2 cellular contexts compared by ENCODE assay signal in the genomic region with DNA sequence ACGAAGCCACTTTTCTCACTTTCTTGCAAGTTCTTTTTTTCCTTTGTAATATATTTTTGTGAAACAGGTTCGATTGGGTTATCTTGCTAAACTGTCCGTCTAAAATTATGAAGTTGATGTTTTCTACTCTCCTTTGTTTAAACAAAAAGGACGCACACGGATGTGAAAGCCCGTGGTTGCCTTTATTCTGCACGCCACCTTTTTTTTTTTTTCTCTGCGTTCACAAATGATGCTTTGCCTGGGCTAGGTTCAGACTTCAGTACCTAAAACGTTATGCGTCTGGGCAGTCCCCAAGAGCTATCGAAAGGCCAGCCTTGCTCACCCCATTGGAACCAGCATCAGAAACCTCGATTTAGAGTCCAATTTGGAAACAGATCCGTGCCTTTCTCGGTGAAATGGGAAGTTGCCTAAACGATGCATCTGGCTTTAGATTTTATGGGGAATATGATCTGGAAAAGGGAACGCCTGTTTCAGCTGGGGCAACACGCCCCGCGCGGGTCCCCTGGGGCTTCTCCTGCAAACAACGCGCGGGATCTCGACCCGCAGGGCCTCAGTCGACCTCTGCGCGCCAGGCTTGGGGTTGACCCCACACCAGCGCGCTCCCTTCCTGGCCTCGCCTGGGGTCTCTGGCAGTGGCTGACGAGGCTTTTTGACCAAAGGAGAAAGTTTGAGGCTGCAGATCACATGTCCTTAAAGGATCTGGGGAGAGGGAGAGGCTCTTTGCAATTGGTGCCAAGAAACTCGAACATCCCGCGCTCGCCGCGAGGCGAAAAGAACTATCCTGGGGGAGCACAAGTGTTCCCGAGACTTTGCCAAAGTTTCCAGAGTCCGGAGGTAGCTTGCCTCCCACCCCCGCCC.
TF ChIP-seq lines count a peak whose summit lies in the region.

No MANE protein-coding gene starts in this region.

TF ChIP-seq in GM12878, 131 proteins besides CTCF, POLR2A, EP300 and RAD21 (continued from another document):
- TF ChIP-seq, protein P1, sequence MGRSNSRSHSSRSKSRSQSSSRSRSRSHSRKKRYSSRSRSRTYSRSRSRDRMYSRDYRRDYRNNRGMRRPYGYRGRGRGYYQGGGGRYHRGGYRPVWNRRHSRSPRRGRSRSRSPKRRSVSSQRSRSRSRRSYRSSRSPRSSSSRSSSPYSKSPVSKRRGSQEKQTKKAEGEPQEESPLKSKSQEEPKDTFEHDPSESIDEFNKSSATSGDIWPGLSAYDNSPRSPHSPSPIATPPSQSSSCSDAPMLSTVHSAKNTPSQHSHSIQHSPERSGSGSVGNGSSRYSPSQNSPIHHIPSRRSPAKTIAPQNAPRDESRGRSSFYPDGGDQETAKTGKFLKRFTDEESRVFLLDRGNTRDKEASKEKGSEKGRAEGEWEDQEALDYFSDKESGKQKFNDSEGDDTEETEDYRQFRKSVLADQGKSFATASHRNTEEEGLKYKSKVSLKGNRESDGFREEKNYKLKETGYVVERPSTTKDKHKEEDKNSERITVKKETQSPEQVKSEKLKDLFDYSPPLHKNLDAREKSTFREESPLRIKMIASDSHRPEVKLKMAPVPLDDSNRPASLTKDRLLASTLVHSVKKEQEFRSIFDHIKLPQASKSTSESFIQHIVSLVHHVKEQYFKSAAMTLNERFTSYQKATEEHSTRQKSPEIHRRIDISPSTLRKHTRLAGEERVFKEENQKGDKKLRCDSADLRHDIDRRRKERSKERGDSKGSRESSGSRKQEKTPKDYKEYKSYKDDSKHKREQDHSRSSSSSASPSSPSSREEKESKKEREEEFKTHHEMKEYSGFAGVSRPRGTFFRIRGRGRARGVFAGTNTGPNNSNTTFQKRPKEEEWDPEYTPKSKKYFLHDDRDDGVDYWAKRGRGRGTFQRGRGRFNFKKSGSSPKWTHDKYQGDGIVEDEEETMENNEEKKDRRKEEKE (IDR thresholded peaks at IDR 0.05): no peak
- TF ChIP-seq MEF2A (IDR thresholded peaks at IDR 0.05; ENCODE audit: insufficient read depth, low read depth, low read length): 0 out of 2 replicates have a peak, but pooled peaks have one; percentile 28
- TF ChIP-seq WRNIP1 (IDR thresholded peaks at IDR 0.05; ENCODE audit: borderline replicate concordance, low read depth, low read length): no peak
- TF ChIP-seq, protein P2, sequence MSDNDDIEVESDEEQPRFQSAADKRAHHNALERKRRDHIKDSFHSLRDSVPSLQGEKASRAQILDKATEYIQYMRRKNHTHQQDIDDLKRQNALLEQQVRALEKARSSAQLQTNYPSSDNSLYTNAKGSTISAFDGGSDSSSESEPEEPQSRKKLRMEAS (IDR thresholded peaks at IDR 0.05; ENCODE audit: low read depth, low read length): no peak
- 0 out of 2 replicates have a peak, but pooled peaks have one; percentile 31 for TF ChIP-seq BCL11A (IDR thresholded peaks at IDR 0.05; ENCODE audit: low read depth, low read length)
- TF ChIP-seq NR2F1 (conservative IDR thresholded peaks at IDR 0.05): no peak
- TF ChIP-seq HDAC6 (IDR thresholded peaks at IDR 0.05; ENCODE audit: unreplicated experiment): peak; percentile 44
- peak; percentile 90 for TF ChIP-seq ZNF384 (IDR thresholded peaks at IDR 0.05; ENCODE audit: borderline replicate concordance, low read depth, low read length)
- peak in 1 of 2 experiments; percentile 65; a peak in 1 of 4 replicates for TF ChIP-seq BHLHE40 (IDR thresholded peaks at IDR 0.05; ENCODE audit: borderline replicate concordance in 1 of 2, low read depth in 2 of 2, low read length in 1 of 2)
- peak; percentile 76; the same call in 1 of the 2 replicates for TF ChIP-seq NFIC (IDR thresholded peaks at IDR 0.05; ENCODE audit: low read depth, low read length)
- TF ChIP-seq ATF2 (IDR thresholded peaks at IDR 0.05; ENCODE audit: low read length): peak; percentile 42; the same call in 1 of the 2 replicates
- TF ChIP-seq MTA3 (IDR thresholded peaks at IDR 0.05; ENCODE audit: borderline replicate concordance, low read length): 0 out of 2 replicates have a peak, but pooled peaks have one; percentile 31
- no peak for TF ChIP-seq TAF1 (IDR thresholded peaks at IDR 0.05; ENCODE audit: borderline replicate concordance, low read depth, low read length)
- peak; percentile 71 for TF ChIP-seq IRF4 (IDR thresholded peaks at IDR 0.05; ENCODE audit: low read depth, low read length)
- no peak for TF ChIP-seq TARDBP (IDR thresholded peaks at IDR 0.05; ENCODE audit: borderline replicate concordance)

TF ChIP-seq in SK-N-SH treated with all-trans-retinoic acid at 6 μM for 48 hours, 23 proteins besides CTCF, POLR2A, EP300 and RAD21 (continued from another document):
- TF ChIP-seq TSHZ2 (CRISPR knock-in tag; IDR thresholded peaks at IDR 0.05) (no peak), ISL1 (CRISPR knock-in tag; IDR thresholded peaks at IDR 0.05) (no peak)
